In genomic region chr3:69871256-69871655, GRCh38 we compare ENCODE assay signal across 11 cellular contexts.
"Had no signal": no experiment of that assay in that cellular context is flagged by ENCODE, and none has a peak within 500 bp of the region (broad histone marks: within the 10 kb centered on the region; RNA-seq: fewer than 3 reads in every experiment).

No MANE protein-coding gene starts in this region.

- H3K4me3 ChIP-seq: coronary artery, ovary had no signal

- H3K27me3 ChIP-seq: ovary had no signal

- H3K27ac ChIP-seq: coronary artery, ovary had no signal

- H3K36me3 ChIP-seq: ovary had no signal

- H3K9me3 ChIP-seq: ovary had no signal

- DNase-seq: activated B cell treated with CpG ODN at 0.5 μM for 24 hours; activated CD4-positive, alpha-beta T cell treated with anti-CD3 and anti-CD28 coated beads, Interleukin-2, amount 10 ng/mL, durations not matched to agents 24 days and 14 days; activated naive CD4-positive, alpha-beta T cell treated with Interleukin-2 at 50 U/mL for 16 hours; central memory CD4-positive, alpha-beta T cell; effector CD4-positive, alpha-beta T cell; immature natural killer cell; ovary; stimulated activated naive B cell treated with anti-CD40 and anti-IgM and Interleukin-4, amounts not matched to agents 10 μg/mL and 1 μg/mL and 100 μg/mL, for 72 hours; substantia nigra; T-helper 2 cell had no signal

- ATAC-seq: stimulated activated naive B cell treated with anti-CD40 and anti-IgM and Interleukin-4, amounts not matched to agents 10 μg/mL and 1 μg/mL and 100 μg/mL, for 72 hours had no signal
